20 cellular contexts compared by ENCODE assay signal in genomic region chr18:8559612-8560011, GRCh38. TPM values are rescaled to one million over a fixed set of nuclear protein-coding genes. Genes with fewer than 3 reads are reported as not detected.
A peak's percentile ranks its signal among the peaks of the same experiment; 100 is the strongest.
DNase-seq lines count a peak whose midpoint lies in the region; ATAC-seq and TF ChIP-seq lines count a peak whose summit lies in the region.
"Had no signal": no experiment of that assay in that cellular context is flagged by ENCODE, and none has a peak within 500 bp of the region (broad histone marks: within the 10 kb centered on the region; RNA-seq: fewer than 3 reads in every experiment).

No MANE protein-coding gene starts in this region.

- H3K9me1 ChIP-seq in IMR-90 (ENCODE audit: insufficient read depth, low read length) = no peaks in the 10 kb centered on the region

- dilution Hi-C loops in IMR-90 (cut with HindIII; ENCODE audit: low sequenced_read_pairs, unreplicated experiment) = no loop called here

- no peaks in the 10 kb centered on the region for H3K36me3 ChIP-seq in IMR-90 (ENCODE audit: control insufficient read depth, insufficient read depth, low read length)
- H3K36me3 ChIP-seq: gastrocnemius medialis had no signal

- no peak overlapping the region for H3K56ac ChIP-seq in IMR-90 (ENCODE audit: extremely low read depth, insufficient read depth, low read length)

- H2AFZ ChIP-seq in IMR-90 (replicated peaks; ENCODE audit: low read length, poor library complexity) = no peak overlapping the region

- BruUV-seq in IMR-90 (replicated peaks; lab: Mats Ljungman, UMichigan) = no TSS peak

- H2AK9ac ChIP-seq in IMR-90 (replicated peaks; ENCODE audit: low read depth, low read length, poor library complexity) = no peak overlapping the region

- H3K14ac ChIP-seq in IMR-90 (replicated peaks; ENCODE audit: low read depth, low read length) = no peak overlapping the region

- no peak overlapping the region for H3K4me3 ChIP-seq in IMR-90 (ENCODE audit: insufficient read depth, low read depth, low read length)
- H3K4me3 ChIP-seq: gastrocnemius medialis, testis had no signal

- H3K4ac ChIP-seq in IMR-90 (ENCODE audit: low read depth, low read length) = no peak overlapping the region

- H2BK15ac ChIP-seq in IMR-90 (ENCODE audit: low read depth, low read length) = no peak overlapping the region

- H4K5ac ChIP-seq in IMR-90 (ENCODE audit: low read depth, low read length) = no peak overlapping the region

- DNase-seq in DMS53 treated with DMSO at 0.1 percent for 48 hours (lab: John Stamatoyannopoulos, UW; ENCODE audit: unreplicated experiment) (peak; percentile 95), IMR-90 (peak; percentile 18), amniotic epithelial cell (ENCODE audit: low read depth) (peak; percentile 9), left kidney (ENCODE audit: low read depth, low spot score) (peak; percentile 22), amygdala (lab: John Stamatoyannopoulos, UW) (no peak)
- no peak for DNase-seq in central memory CD4-positive, alpha-beta T cell
- DNase-seq: activated CD8-positive, alpha-beta memory T cell treated with anti-CD3 and anti-CD28 coated beads for 24 hours; activated naive CD4-positive, alpha-beta T cell treated with Interleukin-2 at 50 U/mL for 16 hours; activated T-cell treated with anti-CD3 and anti-CD28 coated beads, Interleukin-2, amount 50 U/mL, for 4 hours; gastrocnemius medialis; NCI-H2081 treated with DMSO at 0.1 percent for 48 hours; NCI-H524; small intestine; stimulated activated naive CD4-positive, alpha-beta T cell; SW 1271; testis had no signal

- peaks cover 37% of the 10 kb centered on the region for H3K27me3 ChIP-seq in IMR-90 (ENCODE audit: control insufficient read depth, insufficient read depth, low read length)
- H3K27me3 ChIP-seq: gastrocnemius medialis, testis had no signal

- H2BK120ac ChIP-seq in IMR-90 (ENCODE audit: low read depth, low read length) = no peak overlapping the region

- H3K79me1 ChIP-seq in IMR-90 (ENCODE audit: low read depth in 1 of 2, low read length in 2 of 2) = no peaks in the 10 kb centered on the region

- no peak for TF ChIP-seq POLR2A in IMR-90 (IDR thresholded peaks at IDR 0.05; ENCODE audit: low read depth, low read length)

- no peak overlapping the region for H3K9ac ChIP-seq in IMR-90 (ENCODE audit: low read depth, low read length)

- H3K4me2 ChIP-seq in IMR-90 (ENCODE audit: low read depth, low read length) = no peak overlapping the region

- peaks cover 4% of the 10 kb centered on the region; the same call in 1 of the 2 replicates for H3K9me3 ChIP-seq in IMR-90 (ENCODE audit: control insufficient read depth, insufficient read depth, low read length)
- H3K9me3 ChIP-seq: gastrocnemius medialis, testis had no signal

- no peak overlapping the region for H2AK5ac ChIP-seq in IMR-90 (ENCODE audit: low read depth, low read length)

- CTCF ChIA-PET in IMR-90 (lab: Yijun Ruan, JAX) = no interaction called here

- no peak for TF ChIP-seq CTCF in IMR-90 (conservative IDR thresholded peaks at IDR 0.05; ENCODE audit: low read depth, low read length)

- no peaks in the 10 kb centered on the region for H4K20me1 ChIP-seq in IMR-90 (ENCODE audit: insufficient read depth, low read length)

- POLR2A ChIA-PET in IMR-90 (lab: Charles Lee; ENCODE audit: unreplicated experiment) = no interaction called here

- TF ChIP-seq RAD21 in IMR-90 (IDR thresholded peaks at IDR 0.05; ENCODE audit: low read length) = no peak

- ATAC-seq in IMR-90 (ENCODE audit: low read depth) (peak; percentile 46; the same call in 1 of the 2 replicates), HG03108 (IDR thresholded peaks at IDR 0.05; ENCODE audit: unreplicated experiment) (no peak)
- ATAC-seq: activated CD4-positive, CD25-positive, alpha-beta regulatory T cell treated with anti-CD3 and anti-CD28 coated beads, Interleukin-2, amount 50 U/mL, for 24 hours; activated T-cell treated with anti-CD3 and anti-CD28 coated beads, Interleukin-2, amount 50 U/mL, for 4 hours; gastrocnemius medialis; HepG2; Right ventricle myocardium inferior had no signal

- H3K27ac ChIP-seq in IMR-90 (ENCODE audit: insufficient read depth, low read length) = no peak overlapping the region
- H3K27ac ChIP-seq: gastrocnemius medialis, testis had no signal

- intact Hi-C loops in IMR-90 (cut with micrococcal nuclease) = no loop called here

- in situ Hi-C loops in IMR-90 (cut with MboI; ENCODE audit: low sequenced_read_pairs) = no loop called here

- no peak overlapping the region for H4K8ac ChIP-seq in IMR-90 (ENCODE audit: low read depth in 2 of 2, low read length in 2 of 2)

- H3K23ac ChIP-seq in IMR-90 (ENCODE audit: low read depth, low read length) = no peak overlapping the region

- 50% methylated on average over 1 of the region's 2 CpGs; no CpG with 5 or more reads in 1 of the 2 experiments for WGBS in IMR-90 (ENCODE audit: extremely low coverage in 2 of 2, insufficient read length in 1 of 2), 2 experiments

- H4K91ac ChIP-seq in IMR-90 (ENCODE audit: insufficient read depth, low read depth, low read length) = no peak overlapping the region

- no peak overlapping the region for H3K18ac ChIP-seq in IMR-90 (ENCODE audit: low read depth, low read length)

- H2BK5ac ChIP-seq in IMR-90 (ENCODE audit: low read depth, low read length, poor library complexity, severe bottlenecking) = no peak overlapping the region

- no peak overlapping the region for H2BK20ac ChIP-seq in IMR-90 (ENCODE audit: low read depth, low read length)

- no peaks in the 10 kb centered on the region for H3K4me1 ChIP-seq in IMR-90 (ENCODE audit: control insufficient read depth, insufficient read depth, low read length)
- H3K4me1 ChIP-seq: testis had no signal

TF ChIP-seq in IMR-90, 13 proteins besides CTCF, POLR2A, EP300 and RAD21:
- TF ChIP-seq RCOR1 (IDR thresholded peaks at IDR 0.05; ENCODE audit: insufficient replicate concordance, low read length) (no peak), RFX5 (IDR thresholded peaks at IDR 0.05; ENCODE audit: low read depth, low read length) (no peak), SMC3 (IDR thresholded peaks at IDR 0.05; ENCODE audit: low read depth, low read length) (no peak), USF2 (IDR thresholded peaks at IDR 0.05; ENCODE audit: low read depth, low read length) (no peak), MXI1 (IDR thresholded peaks at IDR 0.05; ENCODE audit: borderline replicate concordance, low read depth, low read length) (no peak)

RNA-seq across cellular contexts. Expression of gene RAB12, which starts 49.6 kb away (rescaled TPM):
- total RNA-seq in IMR-90 (2012; rRNA removed) = 14.9 and 35.3 TPM in 2 replicates
- 13.2 and 19.2 TPM in 2 replicates for polyA plus RNA-seq in IMR-90 (2012; rRNA removed)
- 2.6 and 2.7 TPM in 2 replicates for polyA plus RNA-seq in IMR-90 (2012; cell fraction: cytosol; rRNA removed)
- 2.0 and 20.1 TPM in 2 replicates for polyA plus RNA-seq in IMR-90 (2012; cell fraction: nucleus; rRNA removed; ENCODE audit: low replicate concordance)

Comparison
In these comparisons a context has a peak if more than half of its experiments do, and no peak if none do; other contexts are left out.
1. DNase-seq: peak in DMS53 treated with DMSO at 0.1 percent for 48 hours (single experiment), IMR-90 (single experiment), amniotic epithelial cell (single experiment) and left kidney (single experiment); none in central memory CD4-positive, alpha-beta T cell (single experiment) and amygdala (0 of 56).